21 cellular contexts compared by ENCODE assay signal in the genomic region with DNA sequence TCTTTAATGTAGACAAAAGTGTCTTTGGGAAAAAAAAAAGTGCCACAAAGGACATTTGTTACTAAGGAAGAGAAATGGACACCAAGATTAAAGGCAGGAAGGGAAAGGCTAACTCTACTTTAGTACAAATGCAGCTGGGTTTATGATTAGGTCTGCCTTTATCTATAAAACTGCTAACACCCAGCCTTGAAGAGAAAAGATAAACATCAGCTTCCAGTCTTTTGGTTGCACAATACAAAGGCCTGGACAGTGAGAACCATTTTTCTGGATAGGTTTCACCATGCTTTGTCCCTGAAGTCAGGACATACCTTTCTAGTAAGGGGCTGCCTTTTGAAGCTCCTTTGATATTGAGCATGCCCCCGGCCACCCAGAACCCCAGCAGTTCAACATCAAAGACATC. TPM values are rescaled to one million over a fixed set of nuclear protein-coding genes. Genes with fewer than 3 reads are reported as not detected.
A peak's percentile ranks its signal among the peaks of the same experiment; 100 is the strongest.
DNase-seq lines count a peak whose midpoint lies in the region; ATAC-seq lines count a peak whose summit lies in the region.
"Had no signal": no experiment of that assay in that cellular context is flagged by ENCODE, and none has a peak within 500 bp of the region (broad histone marks: within the 10 kb centered on the region; RNA-seq: fewer than 3 reads in every experiment).

No MANE protein-coding gene starts in this region.

- H4K20me1 ChIP-seq in BLaER1, result no peaks in the 10 kb centered on the region

- H3K9me3 ChIP-seq in BLaER1, result peaks cover 48% of the 10 kb centered on the region

- no peaks in the 10 kb centered on the region for H3K27me3 Mint-ChIP-seq in activated CD4-positive, alpha-beta T cell treated with anti-CD3 and anti-CD28 coated beads, Interleukin-2, amount 10 ng/mL, durations not matched to agents 24 days and 14 days
- H3K27me3 Mint-ChIP-seq: B cell; CD4-positive, alpha-beta memory T cell; CD4-positive, CD25-positive, alpha-beta regulatory T cell had no signal

- 0 out of 2 replicates have a peak overlapping the region, but pooled peaks have one; percentile 1 for H3K4me2 ChIP-seq in BLaER1
- H3K4me2 ChIP-seq: A549 had no signal

- H3K27me3 ChIP-seq in BLaER1, result no peaks in the 10 kb centered on the region

- H3K36me3 ChIP-seq in BLaER1, result no peaks in the 10 kb centered on the region

- intact Hi-C loops in activated CD4-positive, alpha-beta T cell treated with anti-CD3 and anti-CD28 coated beads, Interleukin-2, amount 10 ng/mL, durations not matched to agents 24 days and 14 days (cut with micrococcal nuclease), result no loop called here

- ATAC-seq in GM18861 (IDR thresholded peaks at IDR 0.05; ENCODE audit: unreplicated experiment), result no peak
- ATAC-seq: A549 had no signal

- H3K9ac ChIP-seq in BLaER1, result no peak overlapping the region

- peaks cover 42% of the 10 kb centered on the region for H3K9me3 Mint-ChIP-seq in activated CD4-positive, alpha-beta T cell treated with anti-CD3 and anti-CD28 coated beads, Interleukin-2, amount 10 ng/mL, durations not matched to agents 24 days and 14 days

- no peak overlapping the region for H3K4me3 Mint-ChIP-seq in activated CD4-positive, alpha-beta T cell treated with anti-CD3 and anti-CD28 coated beads, Interleukin-2, amount 10 ng/mL, durations not matched to agents 24 days and 14 days
- H3K4me3 Mint-ChIP-seq: B cell; CD14-positive monocyte; CD4-positive, alpha-beta memory T cell; CD4-positive, CD25-positive, alpha-beta regulatory T cell; CD8-positive, alpha-beta memory T cell had no signal

- no peak overlapping the region for H3K4me3 ChIP-seq in BLaER1
- H3K4me3 ChIP-seq: A549 had no signal

- no peaks in the 10 kb centered on the region for H3K4me1 Mint-ChIP-seq in activated CD4-positive, alpha-beta T cell treated with anti-CD3 and anti-CD28 coated beads, Interleukin-2, amount 10 ng/mL, durations not matched to agents 24 days and 14 days
- H3K4me1 Mint-ChIP-seq: B cell; CD14-positive monocyte; CD4-positive, alpha-beta memory T cell; CD4-positive, CD25-positive, alpha-beta regulatory T cell; CD8-positive, alpha-beta memory T cell had no signal

- peaks cover 25% of the 10 kb centered on the region for H3K4me1 ChIP-seq in BLaER1
- H3K4me1 ChIP-seq: A549 had no signal

- H3K27ac Mint-ChIP-seq in activated CD4-positive, alpha-beta T cell treated with anti-CD3 and anti-CD28 coated beads, Interleukin-2, amount 10 ng/mL, durations not matched to agents 24 days and 14 days, result no peak overlapping the region
- H3K27ac Mint-ChIP-seq: B cell; CD14-positive monocyte; CD4-positive, alpha-beta memory T cell; CD4-positive, CD25-positive, alpha-beta regulatory T cell; CD8-positive, alpha-beta memory T cell had no signal

- peak; percentile 8 for DNase-seq in activated CD4-positive, alpha-beta T cell treated with anti-CD3 and anti-CD28 coated beads, Interleukin-2, amount 10 ng/mL, durations not matched to agents 24 days and 14 days
- no peak for DNase-seq in activated CD4-positive, alpha-beta T cell treated with anti-CD3 and anti-CD28 coated beads for 48 hours
- peak; percentile 3 for DNase-seq in OCI-M1 (lab: John Stamatoyannopoulos, UW)
- no peak for DNase-seq in amniotic stem cell (lab: John Stamatoyannopoulos, UW)
- DNase-seq: AML-193; C1 segment of cervical spinal cord; CD4-positive, alpha-beta memory T cell; CD4-positive, CD25-positive, alpha-beta regulatory T cell; CD8-positive, alpha-beta memory T cell; COR-L47; DMS 273 treated with DMSO at 0.1 percent for 48 hours; DMS153; DMS53; DMS79 treated with DMSO at 0.1 percent for 48 hours; GF-D8 had no signal

- H3K36me3 Mint-ChIP-seq in activated CD4-positive, alpha-beta T cell treated with anti-CD3 and anti-CD28 coated beads, Interleukin-2, amount 10 ng/mL, durations not matched to agents 24 days and 14 days (ENCODE audit: low read depth), result no peaks in the 10 kb centered on the region
- H3K36me3 Mint-ChIP-seq: CD14-positive monocyte had no signal

- H3K27ac ChIP-seq in BLaER1, result no peak overlapping the region
- H3K27ac ChIP-seq: 22Rv1, A549 had no signal

RNA-seq across cellular contexts. Expression of a gene that starts 45.1 kb away (rescaled TPM):
- total RNA-seq in activated CD4-positive, alpha-beta T cell treated with anti-CD3 and anti-CD28 coated beads, Interleukin-2, amount 10 ng/mL, durations not matched to agents 24 days and 14 days, result 7.9 and 9.3 TPM in 2 replicates

Comparison
In these comparisons a context has a peak if more than half of its experiments do, and no peak if none do; other contexts are left out.
1. DNase-seq: peak in activated CD4-positive, alpha-beta T cell treated with anti-CD3 and anti-CD28 coated beads, Interleukin-2, amount 10 ng/mL, durations not matched to agents 24 days and 14 days (single experiment) and OCI-M1 (single experiment); none in activated CD4-positive, alpha-beta T cell treated with anti-CD3 and anti-CD28 coated beads for 48 hours (single experiment) and amniotic stem cell (single experiment).